ENCODE assay signal across 1 cellular context in genomic region chr1:167095368-167095767, GRCh38.
TF ChIP-seq lines count a peak whose summit lies in the region.

No MANE protein-coding gene starts in this region.

TF ChIP-seq in HEK293, 187 proteins besides CTCF, POLR2A, EP300 and RAD21 (continued from another document):
- 0 out of 2 replicates have a peak, but pooled peaks have one; percentile 14 for TF ChIP-seq ZNF518A (tag by site-specific recombination; conservative IDR thresholded peaks at IDR 0.05; ENCODE audit: low read depth)
- TF ChIP-seq, protein P1, sequence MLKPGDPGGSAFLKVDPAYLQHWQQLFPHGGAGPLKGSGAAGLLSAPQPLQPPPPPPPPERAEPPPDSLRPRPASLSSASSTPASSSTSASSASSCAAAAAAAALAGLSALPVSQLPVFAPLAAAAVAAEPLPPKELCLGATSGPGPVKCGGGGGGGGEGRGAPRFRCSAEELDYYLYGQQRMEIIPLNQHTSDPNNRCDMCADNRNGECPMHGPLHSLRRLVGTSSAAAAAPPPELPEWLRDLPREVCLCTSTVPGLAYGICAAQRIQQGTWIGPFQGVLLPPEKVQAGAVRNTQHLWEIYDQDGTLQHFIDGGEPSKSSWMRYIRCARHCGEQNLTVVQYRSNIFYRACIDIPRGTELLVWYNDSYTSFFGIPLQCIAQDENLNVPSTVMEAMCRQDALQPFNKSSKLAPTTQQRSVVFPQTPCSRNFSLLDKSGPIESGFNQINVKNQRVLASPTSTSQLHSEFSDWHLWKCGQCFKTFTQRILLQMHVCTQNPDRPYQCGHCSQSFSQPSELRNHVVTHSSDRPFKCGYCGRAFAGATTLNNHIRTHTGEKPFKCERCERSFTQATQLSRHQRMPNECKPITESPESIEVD (tag by site-specific recombination; IDR thresholded peaks at IDR 0.05) = peak; percentile 74
- TF ChIP-seq ZSCAN23 (tag by site-specific recombination; IDR thresholded peaks at IDR 0.05) = no peak
- peak; percentile 71; the same call in 1 of the 2 replicates for TF ChIP-seq MEIS1 (CRISPR knock-in tag; IDR thresholded peaks at IDR 0.05; ENCODE audit: borderline replicate concordance)
- 0 out of 2 replicates have a peak, but pooled peaks have one; percentile 22 for TF ChIP-seq ZNF629 (tag by site-specific recombination; IDR thresholded peaks at IDR 0.05)
